17 cellular contexts compared by ENCODE assay signal in genomic region chr17:3986270-3986938, GRCh38. TPM values are rescaled to one million over a fixed set of nuclear protein-coding genes. Genes with fewer than 3 reads are reported as not detected.
DNase-seq lines count a peak whose midpoint lies in the region; ATAC-seq, FAIRE-seq and TF ChIP-seq lines count a peak whose summit lies in the region.
"Had no signal": no experiment of that assay in that cellular context is flagged by ENCODE, and none has a peak within 500 bp of the region (broad histone marks: within the 10 kb centered on the region; RNA-seq: fewer than 3 reads in every experiment).

No MANE protein-coding gene starts in this region.

- H3K27me3 ChIP-seq in RWPE2 (ENCODE audit: insufficient read depth, poor library complexity, severe bottlenecking) = no peaks in the 10 kb centered on the region
- no peaks in the 10 kb centered on the region for H3K27me3 ChIP-seq in uterus
- H3K27me3 ChIP-seq: breast epithelium had no signal

- H3K4me1 ChIP-seq in RWPE2 (ENCODE audit: insufficient read depth, poor library complexity, severe bottlenecking) = no peaks in the 10 kb centered on the region
- no peaks in the 10 kb centered on the region for H3K4me1 ChIP-seq in uterus

- H3K27ac ChIP-seq in RWPE2 (ENCODE audit: poor library complexity, severe bottlenecking) (no peak overlapping the region), uterus (peak overlapping the region in 1 of 2 donors; percentile 31)
- H3K27ac ChIP-seq: breast epithelium, WERI-Rb-1 had no signal

- peak; percentile 15 for DNase-seq in activated naive CD8-positive, alpha-beta T cell treated with anti-CD3 and anti-CD28 coated beads, Interleukin-2, amount 10 ng/mL, durations not matched to agents 7 days and 5 days
- DNase-seq in activated naive CD8-positive, alpha-beta T cell treated with anti-CD3 and anti-CD28 coated beads for 36 hours = no peak
- DNase-seq in RWPE2 (ENCODE audit: low spot score) = peak; percentile 39
- DNase-seq in stimulated activated naive B cell treated with anti-CD40 and anti-IgM and Interleukin-4, amounts not matched to agents 10 μg/mL and 1 μg/mL and 100 μg/mL, for 72 hours = no peak
- DNase-seq in uterus = no peak
- no peak for DNase-seq in NCI-H526 (lab: John Stamatoyannopoulos, UW)
- DNase-seq: activated naive CD4-positive, alpha-beta T cell treated with Interleukin-2 at 50 U/mL for 16 hours; NCI-H1105; NCI-H226; stimulated activated CD4-positive, alpha-beta T cell treated with anti-CD3 and anti-CD28 coated beads, Interleukin-4, amount 100 ng/mL, for 1 hour; WERI-Rb-1 had no signal

- peaks cover 12% of the 10 kb centered on the region for H3K27me3 Mint-ChIP-seq in activated naive CD8-positive, alpha-beta T cell treated with anti-CD3 and anti-CD28 coated beads, Interleukin-2, amount 10 ng/mL, durations not matched to agents 7 days and 5 days
- H3K27me3 Mint-ChIP-seq in activated naive CD8-positive, alpha-beta T cell treated with anti-CD3 and anti-CD28 coated beads for 36 hours = peaks cover 4% of the 10 kb centered on the region
- H3K27me3 Mint-ChIP-seq in stimulated activated naive B cell treated with anti-CD40 and anti-IgM and Interleukin-4, amounts not matched to agents 10 μg/mL and 1 μg/mL and 100 μg/mL, for 72 hours = peaks cover 0 to 16% of the 10 kb centered on the region in 2 donors

- no peak for TF ChIP-seq CTCF in RWPE2 (IDR thresholded peaks at IDR 0.05; ENCODE audit: poor library complexity, severe bottlenecking)
- TF ChIP-seq CTCF in uterus (IDR thresholded peaks at IDR 0.05) = no peak

- H3K4me3 Mint-ChIP-seq in activated naive CD8-positive, alpha-beta T cell treated with anti-CD3 and anti-CD28 coated beads, Interleukin-2, amount 10 ng/mL, durations not matched to agents 7 days and 5 days = no peak overlapping the region
- no peak overlapping the region for H3K4me3 Mint-ChIP-seq in activated naive CD8-positive, alpha-beta T cell treated with anti-CD3 and anti-CD28 coated beads for 36 hours
- no peak overlapping the region for H3K4me3 Mint-ChIP-seq in stimulated activated naive B cell treated with anti-CD40 and anti-IgM and Interleukin-4, amounts not matched to agents 10 μg/mL and 1 μg/mL and 100 μg/mL, for 72 hours

- POLR2A ChIA-PET in activated naive CD8-positive, alpha-beta T cell treated with anti-CD3 and anti-CD28 coated beads, Interleukin-2, amount 10 ng/mL, durations not matched to agents 7 days and 5 days (lab: Charles Lee) = no interaction called here

- peaks cover 11% of the 10 kb centered on the region for H3K4me1 Mint-ChIP-seq in activated naive CD8-positive, alpha-beta T cell treated with anti-CD3 and anti-CD28 coated beads, Interleukin-2, amount 10 ng/mL, durations not matched to agents 7 days and 5 days
- H3K4me1 Mint-ChIP-seq in activated naive CD8-positive, alpha-beta T cell treated with anti-CD3 and anti-CD28 coated beads for 36 hours = peaks cover 2% of the 10 kb centered on the region
- peaks cover 12 to 30% of the 10 kb centered on the region in 2 donors for H3K4me1 Mint-ChIP-seq in stimulated activated naive B cell treated with anti-CD40 and anti-IgM and Interleukin-4, amounts not matched to agents 10 μg/mL and 1 μg/mL and 100 μg/mL, for 72 hours

- H3K36me3 Mint-ChIP-seq in activated naive CD8-positive, alpha-beta T cell treated with anti-CD3 and anti-CD28 coated beads, Interleukin-2, amount 10 ng/mL, durations not matched to agents 7 days and 5 days = no peaks in the 10 kb centered on the region
- no peaks in the 10 kb centered on the region for H3K36me3 Mint-ChIP-seq in activated naive CD8-positive, alpha-beta T cell treated with anti-CD3 and anti-CD28 coated beads for 36 hours
- H3K36me3 Mint-ChIP-seq in stimulated activated naive B cell treated with anti-CD40 and anti-IgM and Interleukin-4, amounts not matched to agents 10 μg/mL and 1 μg/mL and 100 μg/mL, for 72 hours = no peaks in the 10 kb centered on the region
- H3K36me3 Mint-ChIP-seq: IgD-negative memory B cell had no signal

- no peaks in the 10 kb centered on the region for H3K9me3 ChIP-seq in RWPE2 (ENCODE audit: severe bottlenecking)
- H3K9me3 ChIP-seq in uterus = no peaks in the 10 kb centered on the region
- H3K9me3 ChIP-seq: breast epithelium had no signal

- no peaks in the 10 kb centered on the region for H3K9me3 Mint-ChIP-seq in activated naive CD8-positive, alpha-beta T cell treated with anti-CD3 and anti-CD28 coated beads, Interleukin-2, amount 10 ng/mL, durations not matched to agents 7 days and 5 days
- no peaks in the 10 kb centered on the region for H3K9me3 Mint-ChIP-seq in activated naive CD8-positive, alpha-beta T cell treated with anti-CD3 and anti-CD28 coated beads for 36 hours
- H3K9me3 Mint-ChIP-seq in stimulated activated naive B cell treated with anti-CD40 and anti-IgM and Interleukin-4, amounts not matched to agents 10 μg/mL and 1 μg/mL and 100 μg/mL, for 72 hours = peaks cover 0 to 2% of the 10 kb centered on the region in 2 donors
- H3K9me3 Mint-ChIP-seq: IgD-negative memory B cell had no signal

- no peaks in the 10 kb centered on the region for H3K36me3 ChIP-seq in RWPE2 (ENCODE audit: low read depth)
- H3K36me3 ChIP-seq in uterus = no peaks in the 10 kb centered on the region
- H3K36me3 ChIP-seq: breast epithelium, WERI-Rb-1 had no signal

- intact Hi-C loops in uterus (cut with DNase I; ENCODE audit: low total_unique reads) = no loop called here

- no peak overlapping the region for H3K27ac Mint-ChIP-seq in activated naive CD8-positive, alpha-beta T cell treated with anti-CD3 and anti-CD28 coated beads, Interleukin-2, amount 10 ng/mL, durations not matched to agents 7 days and 5 days
- H3K27ac Mint-ChIP-seq in activated naive CD8-positive, alpha-beta T cell treated with anti-CD3 and anti-CD28 coated beads for 36 hours = no peak overlapping the region
- H3K27ac Mint-ChIP-seq in stimulated activated naive B cell treated with anti-CD40 and anti-IgM and Interleukin-4, amounts not matched to agents 10 μg/mL and 1 μg/mL and 100 μg/mL, for 72 hours = no peak overlapping the region
- H3K27ac Mint-ChIP-seq: IgD-negative memory B cell had no signal

- no peak overlapping the region for H3K4me3 ChIP-seq in RWPE2 (ENCODE audit: severe bottlenecking)
- H3K4me3 ChIP-seq in uterus = no peak overlapping the region
- H3K4me3 ChIP-seq: breast epithelium had no signal

- no peak for TF ChIP-seq POLR2A in uterus (IDR thresholded peaks at IDR 0.05)

- no peak for ATAC-seq in activated naive CD8-positive, alpha-beta T cell treated with anti-CD3 and anti-CD28 coated beads, Interleukin-2, amount 10 ng/mL, durations not matched to agents 7 days and 5 days (ENCODE audit: low read depth)
- peak; percentile 43; the same call in 2 of the 3 replicates for ATAC-seq in RWPE2 (ENCODE audit: low read depth)
- peak; percentile 44 to 60 for ATAC-seq in stimulated activated naive B cell treated with anti-CD40 and anti-IgM and Interleukin-4, amounts not matched to agents 10 μg/mL and 1 μg/mL and 100 μg/mL, for 72 hours (replicated peaks)
- no peak for ATAC-seq in GM19035 (IDR thresholded peaks at IDR 0.05; ENCODE audit: unreplicated experiment)

- peak; percentile 43 for FAIRE-seq in islet of Langerhans (lab: Jason Lieb, UNC)
- FAIRE-seq: endometrium, keratinocyte had no signal

RNA-seq across cellular contexts. Expression of gene ATP2A3, which starts 22.2 kb away (rescaled TPM):
- total RNA-seq in activated naive CD8-positive, alpha-beta T cell treated with anti-CD3 and anti-CD28 coated beads, Interleukin-2, amount 10 ng/mL, durations not matched to agents 7 days and 5 days = 100 to 1,000 TPM; 289 to 297 TPM
- total RNA-seq in activated naive CD8-positive, alpha-beta T cell treated with anti-CD3 and anti-CD28 coated beads for 36 hours = 10 to 100 TPM; 85.7 to 89.9 TPM
- total RNA-seq in uterus = 10 to 100 TPM in 3 of 4 donors, 1 to 10 TPM in 1; 5.7 to 33.6 (median 17.5) TPM

Comparison
In these comparisons a context has a peak if more than half of its experiments do, and no peak if none do; other contexts are left out.
1. DNase-seq: peak in activated naive CD8-positive, alpha-beta T cell treated with anti-CD3 and anti-CD28 coated beads, Interleukin-2, amount 10 ng/mL, durations not matched to agents 7 days and 5 days (single experiment) and RWPE2 (single experiment); none in activated naive CD8-positive, alpha-beta T cell treated with anti-CD3 and anti-CD28 coated beads for 36 hours (single experiment), stimulated activated naive B cell treated with anti-CD40 and anti-IgM and Interleukin-4, amounts not matched to agents 10 μg/mL and 1 μg/mL and 100 μg/mL, for 72 hours (single experiment), uterus (0 of 2) and NCI-H526 (0 of 2).
2. ATAC-seq: peak in RWPE2 (single experiment) and stimulated activated naive B cell treated with anti-CD40 and anti-IgM and Interleukin-4, amounts not matched to agents 10 μg/mL and 1 μg/mL and 100 μg/mL, for 72 hours (2 of 2); none in activated naive CD8-positive, alpha-beta T cell treated with anti-CD3 and anti-CD28 coated beads, Interleukin-2, amount 10 ng/mL, durations not matched to agents 7 days and 5 days (single experiment) and GM19035 (single experiment).